In the genomic region with DNA sequence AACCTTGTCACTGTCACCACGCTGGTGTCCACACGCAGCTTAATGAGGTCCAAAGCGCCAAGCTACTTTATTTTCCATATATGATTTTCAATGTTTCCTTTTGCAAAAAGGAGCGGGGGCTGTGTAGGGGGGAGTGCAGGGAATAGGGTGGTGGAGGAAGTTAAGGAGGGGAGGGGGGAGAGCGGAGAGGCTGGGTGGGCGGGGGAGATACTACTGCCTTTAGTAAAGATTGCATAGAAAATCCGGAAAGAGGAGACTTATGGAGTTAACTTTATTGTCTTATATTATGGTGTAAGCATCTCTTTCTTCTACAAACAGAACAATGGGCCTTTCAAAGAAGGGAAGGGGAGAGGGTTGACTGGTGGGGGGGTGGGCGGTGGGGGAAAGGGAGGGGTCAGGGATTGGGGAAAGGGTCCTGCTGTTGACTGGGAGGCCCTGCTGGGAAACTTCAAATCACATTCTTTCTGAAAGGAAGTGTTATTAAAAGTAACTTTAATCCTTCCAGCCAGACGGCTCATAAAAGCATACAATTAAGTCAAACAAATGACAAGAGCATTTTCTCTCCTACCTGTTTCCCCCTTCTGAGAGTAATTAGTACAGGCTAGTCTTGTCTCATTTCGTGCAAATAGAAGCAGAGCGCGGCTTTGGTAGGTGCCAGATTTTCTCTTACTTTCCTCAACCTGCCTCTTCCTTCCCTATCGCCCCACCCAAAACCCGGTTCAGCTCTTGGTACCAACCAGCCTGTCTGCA, we compare ENCODE assay signal across 11 cellular contexts.
A peak's percentile ranks its signal among the peaks of the same experiment; 100 is the strongest.
DNase-seq lines count a peak whose midpoint lies in the region; ATAC-seq and TF ChIP-seq lines count a peak whose summit lies in the region.
"Had no signal": no experiment of that assay in that cellular context is flagged by ENCODE, and none has a peak within 500 bp of the region (broad histone marks: within the 10 kb centered on the region; RNA-seq: fewer than 3 reads in every experiment).

No MANE protein-coding gene starts in this region.

- H3K27me3 ChIP-seq in ACC112 (ENCODE audit: insufficient read depth, low read length), result no peaks in the 10 kb centered on the region
- no peaks in the 10 kb centered on the region for H3K27me3 ChIP-seq in endocrine pancreas (ENCODE audit: control insufficient read depth, insufficient read depth, low read length)

- H3K9me3 Mint-ChIP-seq in nephron progenitor cell, result no peaks in the 10 kb centered on the region
- peaks cover 2% of the 10 kb centered on the region for H3K9me3 Mint-ChIP-seq in activated CD4-positive, alpha-beta T cell treated with anti-CD3 and anti-CD28 coated beads for 36 hours (ENCODE audit: low read depth)

- H3K4me3 ChIP-seq in ACC112 (ENCODE audit: low read depth, low read length), result peak overlapping the region; percentile 69
- H3K4me3 ChIP-seq in endocrine pancreas (ENCODE audit: control insufficient read depth, insufficient read depth, low read length), result peak overlapping the region; percentile 62

- peak overlapping the region; percentile 27 for H3K9ac ChIP-seq in endocrine pancreas (ENCODE audit: control insufficient read depth, insufficient read depth, low read length)

- H3K9me3 ChIP-seq in endocrine pancreas (ENCODE audit: control insufficient read depth, low read length), result no peaks in the 10 kb centered on the region
- H3K9me3 ChIP-seq: heart right ventricle had no signal

- H3K27me3 Mint-ChIP-seq in nephron progenitor cell (ENCODE audit: low read depth, poor library complexity), result no peaks in the 10 kb centered on the region
- H3K27me3 Mint-ChIP-seq in activated CD4-positive, alpha-beta T cell treated with anti-CD3 and anti-CD28 coated beads for 36 hours, result peaks cover 20% of the 10 kb centered on the region

- H3K4me1 Mint-ChIP-seq in nephron progenitor cell, result peaks cover 49% of the 10 kb centered on the region
- H3K4me1 Mint-ChIP-seq in activated CD4-positive, alpha-beta T cell treated with anti-CD3 and anti-CD28 coated beads for 36 hours, result no peaks in the 10 kb centered on the region
- H3K4me1 Mint-ChIP-seq: stimulated activated effector memory CD8-positive, alpha-beta T cell treated with anti-CD3 and anti-CD28 coated beads, Interleukin-12 subunit alpha, Interleukin-12 subunit beta, amount 100 ng/mL, for 72 hours had no signal

- no peak for TF ChIP-seq CTCF in nephron progenitor cell (IDR thresholded peaks at IDR 0.05)

- H3K79me2 ChIP-seq in ACC112 (ENCODE audit: control insufficient read depth, insufficient read depth, low read length, unreplicated experiment), result no peaks in the 10 kb centered on the region

- H3K27ac Mint-ChIP-seq in nephron progenitor cell, result no peak overlapping the region
- no peak overlapping the region for H3K27ac Mint-ChIP-seq in activated CD4-positive, alpha-beta T cell treated with anti-CD3 and anti-CD28 coated beads for 36 hours
- H3K27ac Mint-ChIP-seq: stimulated activated effector memory CD8-positive, alpha-beta T cell treated with anti-CD3 and anti-CD28 coated beads, Interleukin-12 subunit alpha, Interleukin-12 subunit beta, amount 100 ng/mL, for 72 hours had no signal

- POLR2A ChIA-PET in activated CD4-positive, alpha-beta T cell treated with anti-CD3 and anti-CD28 coated beads for 36 hours (lab: Charles Lee), result no interaction called here

- H3K36me3 ChIP-seq in ACC112 (ENCODE audit: insufficient read depth, low read length) (no peaks in the 10 kb centered on the region), endocrine pancreas (ENCODE audit: control insufficient read depth, insufficient read depth, low read length) (no peaks in the 10 kb centered on the region)
- H3K36me3 ChIP-seq: heart right ventricle had no signal

- DNase-seq in NCI-H1417 (lab: John Stamatoyannopoulos, UW) (peak in 2 of 3 experiments; percentile 30 to 59), nephron progenitor cell (no peak), HuH-7.5 (ENCODE audit: low spot score) (no peak), NCI-H2081 treated with DMSO at 0.1 percent for 48 hours (lab: John Stamatoyannopoulos, UW) (no peak), NCI-H1930 (lab: John Stamatoyannopoulos, UW) (no peak)
- DNase-seq in activated CD4-positive, alpha-beta T cell treated with anti-CD3 and anti-CD28 coated beads for 36 hours, result no peak
- DNase-seq: activated CD4-positive, alpha-beta T cell treated with anti-CD3 and anti-CD28 coated beads for 1 hour had no signal

- H3K4me1 ChIP-seq in ACC112 (ENCODE audit: control insufficient read depth, insufficient read depth, low read length, unreplicated experiment) (peaks cover 22% of the 10 kb centered on the region), endocrine pancreas (ENCODE audit: control insufficient read depth, insufficient read depth, low read length) (peaks cover 6% of the 10 kb centered on the region)

- H3K36me3 Mint-ChIP-seq in nephron progenitor cell (ENCODE audit: low read depth), result no peaks in the 10 kb centered on the region
- H3K36me3 Mint-ChIP-seq in activated CD4-positive, alpha-beta T cell treated with anti-CD3 and anti-CD28 coated beads for 36 hours (ENCODE audit: low read depth), result no peaks in the 10 kb centered on the region
- H3K36me3 Mint-ChIP-seq: stimulated activated effector memory CD8-positive, alpha-beta T cell treated with anti-CD3 and anti-CD28 coated beads, Interleukin-12 subunit alpha, Interleukin-12 subunit beta, amount 100 ng/mL, for 72 hours had no signal

- H2AFZ ChIP-seq in ACC112 (ENCODE audit: low read length, unreplicated experiment), result no peak overlapping the region

- intact Hi-C loops in activated CD4-positive, alpha-beta T cell treated with anti-CD3 and anti-CD28 coated beads for 36 hours (cut with DNase I, micrococcal nuclease), result no loop called here

- no peak for ATAC-seq in activated CD4-positive, alpha-beta T cell treated with anti-CD3 and anti-CD28 coated beads for 36 hours
- ATAC-seq: stimulated activated effector memory CD8-positive, alpha-beta T cell treated with anti-CD3 and anti-CD28 coated beads, Interleukin-12 subunit alpha, Interleukin-12 subunit beta, amount 100 ng/mL, for 72 hours had no signal

- H3K4me3 Mint-ChIP-seq in nephron progenitor cell, result peak overlapping the region; percentile 89
- H3K4me3 Mint-ChIP-seq in activated CD4-positive, alpha-beta T cell treated with anti-CD3 and anti-CD28 coated beads for 36 hours, result no peak overlapping the region
- H3K4me3 Mint-ChIP-seq: stimulated activated effector memory CD8-positive, alpha-beta T cell treated with anti-CD3 and anti-CD28 coated beads, Interleukin-12 subunit alpha, Interleukin-12 subunit beta, amount 100 ng/mL, for 72 hours had no signal

- no peak overlapping the region for H3K27ac ChIP-seq in ACC112 (ENCODE audit: low read depth, low read length)
- H3K27ac ChIP-seq: heart right ventricle had no signal

- CTCF ChIA-PET in activated CD4-positive, alpha-beta T cell treated with anti-CD3 and anti-CD28 coated beads for 36 hours (lab: Charles Lee), result no interaction called here

Comparison
In these comparisons a context has a peak if more than half of its experiments do, and no peak if none do; other contexts are left out.
1. DNase-seq: peak in NCI-H1417 (2 of 3); none in nephron progenitor cell (single experiment), HuH-7.5 (single experiment), NCI-H2081 treated with DMSO at 0.1 percent for 48 hours (single experiment), activated CD4-positive, alpha-beta T cell treated with anti-CD3 and anti-CD28 coated beads for 36 hours (single experiment) and NCI-H1930 (0 of 2).